In the genomic region with DNA sequence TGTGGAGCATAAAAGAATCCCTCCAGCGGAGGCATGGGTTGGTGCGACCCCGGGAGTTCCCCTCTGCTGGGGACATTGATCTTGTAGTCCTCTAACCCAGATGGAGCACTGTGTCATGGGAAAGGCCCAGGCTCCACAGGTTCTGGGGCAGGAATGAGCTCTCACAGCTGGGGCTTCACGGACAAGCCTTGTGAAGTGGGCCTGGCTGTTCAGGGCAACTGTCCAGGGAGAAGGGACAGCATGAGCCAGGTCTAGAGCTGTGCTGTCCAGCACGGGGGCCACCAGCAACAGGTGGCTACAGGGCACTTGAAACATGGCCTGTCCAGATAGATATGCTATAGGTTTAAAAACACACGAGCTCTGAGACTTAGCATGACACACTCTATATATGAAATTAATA, we compare ENCODE assay signal across 8 cellular contexts. TPM values are rescaled to one million over a fixed set of nuclear protein-coding genes. Genes with fewer than 3 reads are reported as not detected.
"Had no signal": no experiment of that assay in that cellular context is flagged by ENCODE, and none has a peak within 500 bp of the region (broad histone marks: within the 10 kb centered on the region; RNA-seq: fewer than 3 reads in every experiment).

No MANE protein-coding gene starts in this region.

- H3K27ac ChIP-seq: GM23248 had no signal

- H3K9me3 ChIP-seq: HAP-1 had no signal

- H3K4me3 ChIP-seq: GM23248, HAP-1 had no signal

- H3K4me1 ChIP-seq: HAP-1 had no signal

- DNase-seq: GM23248, GOT3, H7, IMR-90, KBM-7 had no signal

- H3K36me3 ChIP-seq: HAP-1 had no signal

RNA-seq across cellular contexts. Expression of gene GPR26, which starts 11.4 kb away (rescaled TPM):
- total RNA-seq: GM23248, H4, HT-29, IMR-90 had no signal
